In genomic region chr11:65266210-65266609, GRCh38 we compare ENCODE assay signal across 18 cellular contexts. TPM values are rescaled to one million over a fixed set of nuclear protein-coding genes. Genes with fewer than 3 reads are reported as not detected.
DNase-seq lines count a peak whose midpoint lies in the region; ATAC-seq and TF ChIP-seq lines count a peak whose summit lies in the region.
"Had no signal": no experiment of that assay in that cellular context is flagged by ENCODE, and none has a peak within 500 bp of the region (broad histone marks: within the 10 kb centered on the region; RNA-seq: fewer than 3 reads in every experiment).

No MANE protein-coding gene starts in this region.

- H3K4me1 Mint-ChIP-seq in activated CD8-positive, alpha-beta T cell treated with anti-CD3 and anti-CD28 coated beads, Interleukin-2, amount 10 ng/mL, durations not matched to agents 7 days and 5 days (ENCODE audit: low read depth) = peaks cover 41% of the 10 kb centered on the region
- H3K4me1 Mint-ChIP-seq in activated CD8-positive, alpha-beta T cell treated with anti-CD3 and anti-CD28 coated beads for 36 hours (ENCODE audit: low read depth) = peaks cover 26% of the 10 kb centered on the region
- peaks cover 28% of the 10 kb centered on the region for H3K4me1 Mint-ChIP-seq in activated T-helper 2 cell treated with anti-CD3 and anti-CD28 coated beads, Interferon-gamma antibody, Interleukin-2, Interleukin-4, amounts not matched to agents 10 μg/mL and 5 μg/mL and 100 μg/mL, durations not matched to agents 14 hours and 24 hours and 36 hours (ENCODE audit: low read depth)
- peaks cover 21% of the 10 kb centered on the region for H3K4me1 Mint-ChIP-seq in nephron

- H3K27me3 Mint-ChIP-seq in activated CD8-positive, alpha-beta T cell treated with anti-CD3 and anti-CD28 coated beads, Interleukin-2, amount 10 ng/mL, durations not matched to agents 7 days and 5 days (ENCODE audit: low read depth) = no peaks in the 10 kb centered on the region
- no peaks in the 10 kb centered on the region for H3K27me3 Mint-ChIP-seq in activated CD8-positive, alpha-beta T cell treated with anti-CD3 and anti-CD28 coated beads for 36 hours
- H3K27me3 Mint-ChIP-seq in activated T-helper 2 cell treated with anti-CD3 and anti-CD28 coated beads, Interferon-gamma antibody, Interleukin-2, Interleukin-4, amounts not matched to agents 10 μg/mL and 5 μg/mL and 100 μg/mL, durations not matched to agents 14 hours and 24 hours and 36 hours (ENCODE audit: low read depth) = no peaks in the 10 kb centered on the region
- no peaks in the 10 kb centered on the region for H3K27me3 Mint-ChIP-seq in nephron (ENCODE audit: low read depth)
- H3K27me3 Mint-ChIP-seq: central memory CD8-positive, alpha-beta T cell; memory B cell had no signal

- no peak overlapping the region for H3K4me3 ChIP-seq in mucosa of descending colon
- H3K4me3 ChIP-seq: PC-9, upper lobe of right lung had no signal

- H3K4me1 ChIP-seq in mucosa of descending colon (ENCODE audit: low read depth) = peaks cover 12% of the 10 kb centered on the region

- no peak overlapping the region for H3K4me3 Mint-ChIP-seq in activated CD8-positive, alpha-beta T cell treated with anti-CD3 and anti-CD28 coated beads, Interleukin-2, amount 10 ng/mL, durations not matched to agents 7 days and 5 days
- H3K4me3 Mint-ChIP-seq in activated CD8-positive, alpha-beta T cell treated with anti-CD3 and anti-CD28 coated beads for 36 hours = no peak overlapping the region
- no peak overlapping the region for H3K4me3 Mint-ChIP-seq in activated T-helper 2 cell treated with anti-CD3 and anti-CD28 coated beads, Interferon-gamma antibody, Interleukin-2, Interleukin-4, amounts not matched to agents 10 μg/mL and 5 μg/mL and 100 μg/mL, durations not matched to agents 14 hours and 24 hours and 36 hours (ENCODE audit: low read depth)
- H3K4me3 Mint-ChIP-seq in nephron = peak overlapping the region; percentile 7 to 48 (median 32)
- H3K4me3 Mint-ChIP-seq: central memory CD8-positive, alpha-beta T cell; memory B cell had no signal

- no peaks in the 10 kb centered on the region for H3K9me3 Mint-ChIP-seq in activated CD8-positive, alpha-beta T cell treated with anti-CD3 and anti-CD28 coated beads, Interleukin-2, amount 10 ng/mL, durations not matched to agents 7 days and 5 days (ENCODE audit: insufficient read depth)
- H3K9me3 Mint-ChIP-seq in activated CD8-positive, alpha-beta T cell treated with anti-CD3 and anti-CD28 coated beads for 36 hours = no peaks in the 10 kb centered on the region
- H3K9me3 Mint-ChIP-seq in activated T-helper 2 cell treated with anti-CD3 and anti-CD28 coated beads, Interferon-gamma antibody, Interleukin-2, Interleukin-4, amounts not matched to agents 10 μg/mL and 5 μg/mL and 100 μg/mL, durations not matched to agents 14 hours and 24 hours and 36 hours = no peaks in the 10 kb centered on the region
- H3K9me3 Mint-ChIP-seq in nephron = no peaks in the 10 kb centered on the region
- H3K9me3 Mint-ChIP-seq: central memory CD8-positive, alpha-beta T cell; memory B cell had no signal

- H3K9me3 ChIP-seq in mucosa of descending colon = no peaks in the 10 kb centered on the region
- H3K9me3 ChIP-seq: upper lobe of right lung had no signal

- POLR2A ChIA-PET in activated CD8-positive, alpha-beta T cell treated with anti-CD3 and anti-CD28 coated beads, Interleukin-2, amount 10 ng/mL, durations not matched to agents 7 days and 5 days (lab: Charles Lee) = no interaction called here
- POLR2A ChIA-PET in activated CD8-positive, alpha-beta T cell treated with anti-CD3 and anti-CD28 coated beads for 36 hours (lab: Charles Lee) = interaction anchor here (0.7 to 1.2 kb wide), 5 partner anchors 11 to 64 kb away, joined by 3 to 4 read pairs (median 3); no protein-coding TSS in a partner anchor

- H3K36me3 Mint-ChIP-seq in activated CD8-positive, alpha-beta T cell treated with anti-CD3 and anti-CD28 coated beads, Interleukin-2, amount 10 ng/mL, durations not matched to agents 7 days and 5 days (ENCODE audit: low read depth) = peaks cover 58% of the 10 kb centered on the region
- peaks cover 54% of the 10 kb centered on the region for H3K36me3 Mint-ChIP-seq in activated CD8-positive, alpha-beta T cell treated with anti-CD3 and anti-CD28 coated beads for 36 hours (ENCODE audit: low read depth)
- peaks cover 65% of the 10 kb centered on the region for H3K36me3 Mint-ChIP-seq in activated T-helper 2 cell treated with anti-CD3 and anti-CD28 coated beads, Interferon-gamma antibody, Interleukin-2, Interleukin-4, amounts not matched to agents 10 μg/mL and 5 μg/mL and 100 μg/mL, durations not matched to agents 14 hours and 24 hours and 36 hours (ENCODE audit: low read depth)
- peaks cover 28% of the 10 kb centered on the region for H3K36me3 Mint-ChIP-seq in nephron (ENCODE audit: low read depth)

- peak overlapping the region; percentile 37 for H3K27ac Mint-ChIP-seq in activated CD8-positive, alpha-beta T cell treated with anti-CD3 and anti-CD28 coated beads, Interleukin-2, amount 10 ng/mL, durations not matched to agents 7 days and 5 days
- no peak overlapping the region for H3K27ac Mint-ChIP-seq in activated CD8-positive, alpha-beta T cell treated with anti-CD3 and anti-CD28 coated beads for 36 hours
- H3K27ac Mint-ChIP-seq in activated T-helper 2 cell treated with anti-CD3 and anti-CD28 coated beads, Interferon-gamma antibody, Interleukin-2, Interleukin-4, amounts not matched to agents 10 μg/mL and 5 μg/mL and 100 μg/mL, durations not matched to agents 14 hours and 24 hours and 36 hours = peak overlapping the region; percentile 10
- H3K27ac Mint-ChIP-seq in nephron = no peak overlapping the region
- H3K27ac Mint-ChIP-seq: memory B cell had no signal

- CTCF ChIA-PET in activated CD8-positive, alpha-beta T cell treated with anti-CD3 and anti-CD28 coated beads, Interleukin-2, amount 10 ng/mL, durations not matched to agents 7 days and 5 days (lab: Charles Lee) = interaction anchor here (1.3 to 3.5 kb wide), 3 partner anchors 9 to 63 kb away, joined by 3 to 13 read pairs (median 13); no protein-coding TSS in a partner anchor
- CTCF ChIA-PET in activated CD8-positive, alpha-beta T cell treated with anti-CD3 and anti-CD28 coated beads for 36 hours (lab: Charles Lee) = interaction anchor here (1.0 to 3.0 kb wide), 5 partner anchors 12 to 64 kb away, joined by 3 to 16 read pairs (median 4); no protein-coding TSS in a partner anchor

- no peaks in the 10 kb centered on the region for H3K36me3 ChIP-seq in mucosa of descending colon (ENCODE audit: low read depth)

- intact Hi-C loops in activated CD8-positive, alpha-beta T cell treated with anti-CD3 and anti-CD28 coated beads for 36 hours (cut with micrococcal nuclease) = no loop called here
- intact Hi-C loops in activated T-helper 2 cell treated with anti-CD3 and anti-CD28 coated beads, Interferon-gamma antibody, Interleukin-2, Interleukin-4, amounts not matched to agents 10 μg/mL and 5 μg/mL and 100 μg/mL, durations not matched to agents 14 hours and 24 hours and 36 hours (cut with micrococcal nuclease) = no loop called here
- intact Hi-C loops in mucosa of descending colon (cut with DNase I, micrococcal nuclease) = no loop called here

- no peak for TF ChIP-seq CTCF in activated CD8-positive, alpha-beta T cell treated with anti-CD3 and anti-CD28 coated beads for 36 hours (IDR thresholded peaks at IDR 0.05)
- no peak for TF ChIP-seq CTCF in nephron (IDR thresholded peaks at IDR 0.05; ENCODE audit: unreplicated experiment in 3 of 3)
- TF ChIP-seq CTCF in mucosa of descending colon (IDR thresholded peaks at IDR 0.05) = no peak

- DNase-seq in activated CD8-positive, alpha-beta T cell treated with anti-CD3 and anti-CD28 coated beads, Interleukin-2, amount 10 ng/mL, durations not matched to agents 7 days and 5 days = no peak
- DNase-seq in activated CD8-positive, alpha-beta T cell treated with anti-CD3 and anti-CD28 coated beads for 36 hours = no peak
- DNase-seq in HuH-7.5 (ENCODE audit: low spot score) (peak; percentile 34), NOMO-1 (lab: John Stamatoyannopoulos, UW; ENCODE audit: unreplicated experiment in 2 of 2) (no peak), mucosa of descending colon (no peak), NCI-H187 treated with DMSO at 0.1 percent for 48 hours (lab: John Stamatoyannopoulos, UW) (no peak)
- no peak for DNase-seq in activated T-helper 2 cell treated with anti-CD3 and anti-CD28 coated beads, Interferon-gamma antibody, Interleukin-2, Interleukin-4, amounts not matched to agents 10 μg/mL and 5 μg/mL and 100 μg/mL, durations not matched to agents 14 hours and 24 hours and 36 hours (ENCODE audit: low spot score)
- DNase-seq: ACHN; activated CD4-positive, alpha-beta T cell treated with anti-CD3 and anti-CD28 coated beads for 48 hours; activated gamma-delta T cell treated with Interleukin-2 at 50 U/mL for 16 hours; DMS79; NCI-H2171; PC-9; SW 1271; upper lobe of right lung had no signal

- ATAC-seq in activated CD8-positive, alpha-beta T cell treated with anti-CD3 and anti-CD28 coated beads, Interleukin-2, amount 10 ng/mL, durations not matched to agents 7 days and 5 days = no peak
- no peak for ATAC-seq in activated CD8-positive, alpha-beta T cell treated with anti-CD3 and anti-CD28 coated beads for 36 hours
- no peak for ATAC-seq in mucosa of descending colon
- ATAC-seq: upper lobe of right lung had no signal

RNA-seq across cellular contexts. Expression of gene POLA2, which starts 4.4 kb away (rescaled TPM):
- total RNA-seq in activated CD8-positive, alpha-beta T cell treated with anti-CD3 and anti-CD28 coated beads, Interleukin-2, amount 10 ng/mL, durations not matched to agents 7 days and 5 days = 10 to 100 TPM; 63.6 to 76.1 TPM
- 10 to 100 TPM; 55.2 to 63.8 TPM for total RNA-seq in activated CD8-positive, alpha-beta T cell treated with anti-CD3 and anti-CD28 coated beads for 36 hours
- 74.5 and 74.6 TPM in 2 replicates for total RNA-seq in activated T-helper 2 cell treated with anti-CD3 and anti-CD28 coated beads, Interferon-gamma antibody, Interleukin-2, Interleukin-4, amounts not matched to agents 10 μg/mL and 5 μg/mL and 100 μg/mL, durations not matched to agents 14 hours and 24 hours and 36 hours
- 10 to 100 TPM in 2 of 3 donors, 1 to 10 TPM in 1; 8.9 to 14.4 (median 11.4) TPM for total RNA-seq in mucosa of descending colon

RNA-seq across cellular contexts. Expression of gene CDC42EP2, which starts 48.5 kb away (rescaled TPM):
- total RNA-seq in activated CD8-positive, alpha-beta T cell treated with anti-CD3 and anti-CD28 coated beads, Interleukin-2, amount 10 ng/mL, durations not matched to agents 7 days and 5 days = 1 to 10 TPM in 1 of 2 experiments, under 1 TPM in 1; 0.29 to 1.2 TPM
- 1 to 10 TPM in 1 of 2 experiments, not detected in 1; 1.2 TPM for total RNA-seq in activated CD8-positive, alpha-beta T cell treated with anti-CD3 and anti-CD28 coated beads for 36 hours
- total RNA-seq in activated T-helper 2 cell treated with anti-CD3 and anti-CD28 coated beads, Interferon-gamma antibody, Interleukin-2, Interleukin-4, amounts not matched to agents 10 μg/mL and 5 μg/mL and 100 μg/mL, durations not matched to agents 14 hours and 24 hours and 36 hours = 3.4 and 5.1 TPM in 2 replicates
- 10 to 100 TPM in 2 of 3 donors, 1 to 10 TPM in 1; 7.0 to 27.4 (median 11.6) TPM for total RNA-seq in mucosa of descending colon

Comparison
In these comparisons a context has a peak if more than half of its experiments do, and no peak if none do; other contexts are left out.
1. H3K27ac Mint-ChIP-seq: peak in activated CD8-positive, alpha-beta T cell treated with anti-CD3 and anti-CD28 coated beads, Interleukin-2, amount 10 ng/mL, durations not matched to agents 7 days and 5 days (single experiment) and activated T-helper 2 cell treated with anti-CD3 and anti-CD28 coated beads, Interferon-gamma antibody, Interleukin-2, Interleukin-4, amounts not matched to agents 10 μg/mL and 5 μg/mL and 100 μg/mL, durations not matched to agents 14 hours and 24 hours and 36 hours (single experiment); none in activated CD8-positive, alpha-beta T cell treated with anti-CD3 and anti-CD28 coated beads for 36 hours (single experiment) and nephron (0 of 3).
2. H3K4me3 Mint-ChIP-seq: peak in nephron (3 of 3); none in activated CD8-positive, alpha-beta T cell treated with anti-CD3 and anti-CD28 coated beads, Interleukin-2, amount 10 ng/mL, durations not matched to agents 7 days and 5 days (single experiment), activated CD8-positive, alpha-beta T cell treated with anti-CD3 and anti-CD28 coated beads for 36 hours (single experiment) and activated T-helper 2 cell treated with anti-CD3 and anti-CD28 coated beads, Interferon-gamma antibody, Interleukin-2, Interleukin-4, amounts not matched to agents 10 μg/mL and 5 μg/mL and 100 μg/mL, durations not matched to agents 14 hours and 24 hours and 36 hours (single experiment).